8 cellular contexts compared by ENCODE assay signal in the genomic region with DNA sequence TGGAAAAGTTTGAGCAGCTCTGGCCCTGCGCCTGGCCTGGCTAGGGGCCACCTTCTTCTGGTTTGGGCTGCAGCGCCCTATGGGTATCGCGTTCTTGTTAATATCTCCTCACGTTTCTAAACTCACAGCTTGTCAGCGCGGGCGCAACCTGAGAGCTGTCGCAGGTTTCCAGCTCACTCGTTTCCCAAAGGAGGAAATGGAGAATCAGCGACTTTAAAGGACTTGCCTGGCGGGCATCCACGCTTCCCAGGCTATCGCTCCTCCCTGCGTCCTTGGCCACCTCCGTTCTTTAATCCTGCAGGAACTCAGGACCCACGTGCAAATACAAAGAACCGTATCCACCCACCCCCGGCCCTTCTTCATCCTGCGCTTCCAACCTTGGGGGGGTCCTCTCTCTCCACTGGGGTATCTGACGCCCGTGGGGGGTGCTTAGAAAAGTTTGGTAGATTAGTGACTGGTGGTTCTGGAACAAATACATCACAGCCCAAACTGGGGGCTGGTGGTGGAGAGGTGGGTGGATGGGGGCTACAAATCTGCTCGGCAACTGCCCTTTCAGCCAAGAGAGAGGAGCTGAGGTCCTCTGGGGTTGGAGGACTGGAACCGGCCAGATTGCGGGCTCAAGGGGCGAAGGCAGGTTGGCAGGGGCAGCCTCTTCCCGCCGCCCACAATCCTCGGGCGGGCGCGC. TPM values are rescaled to one million over a fixed set of nuclear protein-coding genes. Genes with fewer than 3 reads are reported as not detected.
DNase-seq lines count a peak whose midpoint lies in the region; ATAC-seq and TF ChIP-seq lines count a peak whose summit lies in the region.

No MANE protein-coding gene starts in this region.

- H3K4me1 Mint-ChIP-seq in CD4-positive, CD25-positive, alpha-beta regulatory T cell = peaks cover 13 to 51% (median 31%) of the 10 kb centered on the region in 4 donors
- H3K4me1 Mint-ChIP-seq in stimulated activated effector memory CD8-positive, alpha-beta T cell treated with anti-CD3 and anti-CD28 coated beads, Interleukin-12 subunit alpha, Interleukin-12 subunit beta, amount 100 ng/mL, for 72 hours = peaks cover 28% of the 10 kb centered on the region

- peaks cover 25% of the 10 kb centered on the region for H3K4me1 ChIP-seq in CD4-positive, CD25-positive, alpha-beta regulatory T cell (ENCODE audit: control insufficient read depth, insufficient read depth, low read length, poor library complexity, severe bottlenecking)
- H3K4me1 ChIP-seq in HUES48 (ENCODE audit: control insufficient read depth, insufficient read depth, low read length) = peaks cover 18% of the 10 kb centered on the region

- peak overlapping the region; percentile 90 to 98 (median 94) for H3K4me3 Mint-ChIP-seq in CD4-positive, CD25-positive, alpha-beta regulatory T cell
- H3K4me3 Mint-ChIP-seq in stimulated activated effector memory CD8-positive, alpha-beta T cell treated with anti-CD3 and anti-CD28 coated beads, Interleukin-12 subunit alpha, Interleukin-12 subunit beta, amount 100 ng/mL, for 72 hours = peak overlapping the region; percentile 91

- no peak for ATAC-seq in CD4-positive, CD25-positive, alpha-beta regulatory T cell (ENCODE audit: low read depth in 2 of 2)
- ATAC-seq in SK-N-SH treated with all-trans-retinoic acid at 6 μM for 48 hours (peak; percentile 11), left lobe of liver (peak; percentile 42), GM21825 (IDR thresholded peaks at IDR 0.05; ENCODE audit: unreplicated experiment) (no peak), GM21717 (IDR thresholded peaks at IDR 0.05; ENCODE audit: unreplicated experiment) (no peak)
- ATAC-seq in stimulated activated effector memory CD8-positive, alpha-beta T cell treated with anti-CD3 and anti-CD28 coated beads, Interleukin-12 subunit alpha, Interleukin-12 subunit beta, amount 100 ng/mL, for 72 hours = no peak

- H3K36me3 Mint-ChIP-seq in CD4-positive, CD25-positive, alpha-beta regulatory T cell = no peaks in the 10 kb centered on the region
- H3K36me3 Mint-ChIP-seq in stimulated activated effector memory CD8-positive, alpha-beta T cell treated with anti-CD3 and anti-CD28 coated beads, Interleukin-12 subunit alpha, Interleukin-12 subunit beta, amount 100 ng/mL, for 72 hours = peaks cover 44% of the 10 kb centered on the region

- no peaks in the 10 kb centered on the region for H3K9me3 ChIP-seq in CD4-positive, CD25-positive, alpha-beta regulatory T cell (ENCODE audit: control insufficient read depth in 2 of 2, low read length in 2 of 2)
- H3K9me3 ChIP-seq in HUES48 (ENCODE audit: control insufficient read depth, insufficient read depth, low read length) = no peaks in the 10 kb centered on the region

- peaks cover 3% of the 10 kb centered on the region for H3K36me3 ChIP-seq in CD4-positive, CD25-positive, alpha-beta regulatory T cell (ENCODE audit: control insufficient read depth, insufficient read depth, low read length)
- peaks cover 30% of the 10 kb centered on the region for H3K36me3 ChIP-seq in HUES48 (ENCODE audit: control insufficient read depth, insufficient read depth, low read length)

- DNase-seq in CD4-positive, CD25-positive, alpha-beta regulatory T cell = peak in 1 of 3 donors; percentile 7
- no peak for DNase-seq in coronary artery (ENCODE audit: low spot score)
- DNase-seq in left lobe of liver (ENCODE audit: low spot score) = peak; percentile 79
- no peak for DNase-seq in stimulated activated effector memory CD8-positive, alpha-beta T cell treated with anti-CD3 and anti-CD28 coated beads, Interleukin-12 subunit alpha, Interleukin-12 subunit beta, amount 100 ng/mL, for 72 hours (ENCODE audit: low spot score in 2 of 2)

- no peaks in the 10 kb centered on the region for H3K9me3 Mint-ChIP-seq in CD4-positive, CD25-positive, alpha-beta regulatory T cell
- H3K9me3 Mint-ChIP-seq in stimulated activated effector memory CD8-positive, alpha-beta T cell treated with anti-CD3 and anti-CD28 coated beads, Interleukin-12 subunit alpha, Interleukin-12 subunit beta, amount 100 ng/mL, for 72 hours = no peaks in the 10 kb centered on the region

- no peaks in the 10 kb centered on the region for H3K27me3 Mint-ChIP-seq in CD4-positive, CD25-positive, alpha-beta regulatory T cell

- no peaks in the 10 kb centered on the region for H3K27me3 ChIP-seq in CD4-positive, CD25-positive, alpha-beta regulatory T cell (ENCODE audit: control insufficient read depth, insufficient read depth, low read length)
- H3K27me3 ChIP-seq in HUES48 (ENCODE audit: control insufficient read depth, insufficient read depth, low read length) = no peaks in the 10 kb centered on the region

- H3K27ac ChIP-seq in CD4-positive, CD25-positive, alpha-beta regulatory T cell (ENCODE audit: insufficient read depth, low read length, poor library complexity, severe bottlenecking) = no peak overlapping the region
- H3K27ac ChIP-seq in HUES48 (ENCODE audit: low read depth, low read length) = peak overlapping the region; percentile 92
- peak overlapping the region; percentile 17 to 33 for H3K27ac ChIP-seq in coronary artery

- H3K4me3 ChIP-seq in CD4-positive, CD25-positive, alpha-beta regulatory T cell (ENCODE audit: low read depth, low read length) = peak overlapping the region; percentile 59
- peak overlapping the region; percentile 96 for H3K4me3 ChIP-seq in HUES48 (ENCODE audit: low read depth, low read length)
- peak overlapping the region; percentile 75 for H3K4me3 ChIP-seq in coronary artery

- H3K9ac ChIP-seq in HUES48 (ENCODE audit: low read depth, low read length) = peak overlapping the region; percentile 98

- peak overlapping the region; percentile 32 to 83 (median 76) for H3K27ac Mint-ChIP-seq in CD4-positive, CD25-positive, alpha-beta regulatory T cell
- H3K27ac Mint-ChIP-seq in stimulated activated effector memory CD8-positive, alpha-beta T cell treated with anti-CD3 and anti-CD28 coated beads, Interleukin-12 subunit alpha, Interleukin-12 subunit beta, amount 100 ng/mL, for 72 hours = peak overlapping the region; percentile 96

- TF ChIP-seq CTCF in coronary artery (IDR thresholded peaks at IDR 0.05) = no peak

TF ChIP-seq in SK-N-SH treated with all-trans-retinoic acid at 6 μM for 48 hours, 23 proteins besides CTCF, POLR2A, EP300 and RAD21:
- TF ChIP-seq ZC3H10 (CRISPR knock-in tag; IDR thresholded peaks at IDR 0.05) = no peak

RNA-seq across cellular contexts. Expression of gene PSAT1, which starts 0.6 kb away (rescaled TPM):
- total RNA-seq in CD4-positive, CD25-positive, alpha-beta regulatory T cell = 2.7 TPM
- polyA plus RNA-seq in CD4-positive, CD25-positive, alpha-beta regulatory T cell = 10 to 100 TPM; 14.6 to 32.7 (median 22.5) TPM
- total RNA-seq in left lobe of liver = 92.5 TPM

Comparison
In these comparisons a context has a peak if more than half of its experiments do, and no peak if none do; other contexts are left out.
1. ATAC-seq: peak in SK-N-SH treated with all-trans-retinoic acid at 6 μM for 48 hours (single experiment) and left lobe of liver (single experiment); none in CD4-positive, CD25-positive, alpha-beta regulatory T cell (0 of 2), stimulated activated effector memory CD8-positive, alpha-beta T cell treated with anti-CD3 and anti-CD28 coated beads, Interleukin-12 subunit alpha, Interleukin-12 subunit beta, amount 100 ng/mL, for 72 hours (single experiment), GM21825 (single experiment) and GM21717 (single experiment).
2. RNA of gene PSAT1, which starts 0.6 kb away (total RNA-seq): 92.5 TPM in left lobe of liver (single experiment); 2.7 TPM in CD4-positive, CD25-positive, alpha-beta regulatory T cell (single experiment); every median in the first group is over 10 times any median in the second.
3. Peak in every context shown above with its lines, with median percentiles within 50 percentile points of each other: H3K4me3 ChIP-seq.